Comparison of ENCODE assay signal across 8 cellular contexts in genomic region chr17:56478836-56479447, GRCh38.
DNase-seq lines count a peak whose midpoint lies in the region; ATAC-seq and TF ChIP-seq lines count a peak whose summit lies in the region.

No MANE protein-coding gene starts in this region.

- H3K27ac Mint-ChIP-seq in activated CD4-positive, alpha-beta T cell treated with anti-CD3 and anti-CD28 coated beads for 36 hours: no peak overlapping the region
- H3K27ac Mint-ChIP-seq in activated T-helper 17 cell treated with anti-CD3 and anti-CD28 coated beads, Interleukin-2, amount 50 U/mL, for 72 hours: no peak overlapping the region

- peaks cover 1% of the 10 kb centered on the region for H3K36me3 Mint-ChIP-seq in activated CD4-positive, alpha-beta T cell treated with anti-CD3 and anti-CD28 coated beads for 36 hours (ENCODE audit: low read depth)
- no peaks in the 10 kb centered on the region for H3K36me3 Mint-ChIP-seq in activated T-helper 17 cell treated with anti-CD3 and anti-CD28 coated beads, Interleukin-2, amount 50 U/mL, for 72 hours (ENCODE audit: low read depth)

- H3K4me1 Mint-ChIP-seq in activated CD4-positive, alpha-beta T cell treated with anti-CD3 and anti-CD28 coated beads for 36 hours: peaks cover 7% of the 10 kb centered on the region
- H3K4me1 Mint-ChIP-seq in activated T-helper 17 cell treated with anti-CD3 and anti-CD28 coated beads, Interleukin-2, amount 50 U/mL, for 72 hours: peaks cover 5% of the 10 kb centered on the region

- CTCF ChIA-PET in activated CD4-positive, alpha-beta T cell treated with anti-CD3 and anti-CD28 coated beads for 36 hours (lab: Charles Lee): interaction anchor here (1.0 to 1.1 kb wide), 3 partner anchors 12 to 352 kb away, joined by 3 to 5 read pairs (median 5); no protein-coding TSS in a partner anchor

- H3K9me3 Mint-ChIP-seq in activated CD4-positive, alpha-beta T cell treated with anti-CD3 and anti-CD28 coated beads for 36 hours (ENCODE audit: low read depth): peaks cover 6% of the 10 kb centered on the region
- peaks cover 7% of the 10 kb centered on the region for H3K9me3 Mint-ChIP-seq in activated T-helper 17 cell treated with anti-CD3 and anti-CD28 coated beads, Interleukin-2, amount 50 U/mL, for 72 hours

- ATAC-seq in activated CD4-positive, alpha-beta T cell treated with anti-CD3 and anti-CD28 coated beads for 36 hours: peak; percentile 26
- ATAC-seq in activated T-helper 17 cell treated with anti-CD3 and anti-CD28 coated beads, Interleukin-2, amount 50 U/mL, for 72 hours (replicated peaks): no peak

- POLR2A ChIA-PET in activated CD4-positive, alpha-beta T cell treated with anti-CD3 and anti-CD28 coated beads for 36 hours (lab: Charles Lee): no interaction called here

- no peak overlapping the region for H3K4me3 Mint-ChIP-seq in activated CD4-positive, alpha-beta T cell treated with anti-CD3 and anti-CD28 coated beads for 36 hours
- no peak overlapping the region for H3K4me3 Mint-ChIP-seq in activated T-helper 17 cell treated with anti-CD3 and anti-CD28 coated beads, Interleukin-2, amount 50 U/mL, for 72 hours

- H3K4me3 ChIP-seq in Jurkat, Clone E6-1 (ENCODE audit: low read length): no peak overlapping the region
- H3K4me3 ChIP-seq in lower leg skin (ENCODE audit: low read depth, poor library complexity, severe bottlenecking): no peak overlapping the region

- WGBS in lower leg skin, 2 donors: 77 to 79% methylated on average over 7 of the region's 7 CpGs

- intact Hi-C loops in activated CD4-positive, alpha-beta T cell treated with anti-CD3 and anti-CD28 coated beads for 36 hours (cut with DNase I, micrococcal nuclease): loop anchor here (5.0 to 10.0 kb wide), 2 partner anchors 352 to 634 kb away; no protein-coding TSS in a partner anchor
- intact Hi-C loops in lower leg skin (cut with DNase I; ENCODE audit: low total_unique reads): no loop called here

- TF ChIP-seq CTCF in lower leg skin (IDR thresholded peaks at IDR 0.05): no peak

- DNase-seq in activated CD4-positive, alpha-beta T cell treated with anti-CD3 and anti-CD28 coated beads for 36 hours: peak; percentile 37
- DNase-seq in activated CD4-positive, alpha-beta T cell treated with anti-CD3 and anti-CD28 coated beads, Interleukin-2, amount 50 U/mL, for 4 hours: no peak
- peak; percentile 72 for DNase-seq in Jurkat, Clone E6-1 (ENCODE audit: low read depth, low spot score)
- peak; percentile 14 for DNase-seq in amniotic epithelial cell (ENCODE audit: low read depth)
- DNase-seq in medulla oblongata (ENCODE audit: extremely low spot score): peak; percentile 29
- no peak for DNase-seq in lower leg skin (ENCODE audit: low spot score in 2 of 2)
- DNase-seq in HK-2 (ENCODE audit: unreplicated experiment): no peak

- H3K27me3 Mint-ChIP-seq in activated CD4-positive, alpha-beta T cell treated with anti-CD3 and anti-CD28 coated beads for 36 hours: peaks cover 2% of the 10 kb centered on the region
- H3K27me3 Mint-ChIP-seq in activated T-helper 17 cell treated with anti-CD3 and anti-CD28 coated beads, Interleukin-2, amount 50 U/mL, for 72 hours: peaks cover 10% of the 10 kb centered on the region

- no peak for TF ChIP-seq POLR2A in lower leg skin (IDR thresholded peaks at IDR 0.05)

Comparison
In these comparisons a context has a peak if more than half of its experiments do, and no peak if none do; other contexts are left out.
1. DNase-seq: peak in activated CD4-positive, alpha-beta T cell treated with anti-CD3 and anti-CD28 coated beads for 36 hours (single experiment), Jurkat, Clone E6-1 (single experiment), amniotic epithelial cell (single experiment) and medulla oblongata (single experiment); none in activated CD4-positive, alpha-beta T cell treated with anti-CD3 and anti-CD28 coated beads, Interleukin-2, amount 50 U/mL, for 4 hours (0 of 2), lower leg skin (0 of 2) and HK-2 (single experiment).